Comparison of ENCODE assay signal across 29 cellular contexts in genomic region chr21:45016031-45016430, GRCh38. TPM values are rescaled to one million over a fixed set of nuclear protein-coding genes. Genes with fewer than 3 reads are reported as not detected.
DNase-seq lines count a peak whose midpoint lies in the region; ATAC-seq and TF ChIP-seq lines count a peak whose summit lies in the region.
"Had no signal": no experiment of that assay in that cellular context is flagged by ENCODE, and none has a peak within 500 bp of the region (broad histone marks: within the 10 kb centered on the region; RNA-seq: fewer than 3 reads in every experiment).

No MANE protein-coding gene starts in this region.

- no peak overlapping the region for H2BK5ac ChIP-seq in H9 (ENCODE audit: insufficient read length, low read length)

- H2BK20ac ChIP-seq in H9 (ENCODE audit: low read depth, low read length, poor library complexity, severe bottlenecking): no peak overlapping the region

- H3K4ac ChIP-seq in H9 (ENCODE audit: low read depth, low read length): no peak overlapping the region

- peak overlapping the region; percentile 27 for H3K4me3 Mint-ChIP-seq in glutamatergic neuron (ENCODE audit: unreplicated experiment)
- H3K4me3 Mint-ChIP-seq in H9: no peak overlapping the region

- intact Hi-C loops in mucosa of descending colon (cut with DNase I, micrococcal nuclease): no loop called here
- intact Hi-C loops in tibial artery (cut with DNase I; ENCODE audit: low total_unique reads): no loop called here

- H3K9me3 ChIP-seq in mucosa of descending colon (no peaks in the 10 kb centered on the region), tibial artery (no peaks in the 10 kb centered on the region), H9 (ENCODE audit: control insufficient read depth, low read depth, low read length) (no peaks in the 10 kb centered on the region)
- H3K9me3 ChIP-seq: gastrocnemius medialis, neutrophil, prostate gland, sigmoid colon, upper lobe of left lung had no signal

- no peak for TF ChIP-seq CTCF in glutamatergic neuron (IDR thresholded peaks at IDR 0.05; ENCODE audit: partially characterized antibody, unreplicated experiment)
- no peak for TF ChIP-seq CTCF in mucosa of descending colon (IDR thresholded peaks at IDR 0.05)
- TF ChIP-seq CTCF in tibial artery (IDR thresholded peaks at IDR 0.05): no peak
- no peak for TF ChIP-seq CTCF in H9 (conservative IDR thresholded peaks at IDR 0.05)

- no peak overlapping the region for H2BK12ac ChIP-seq in H9 (ENCODE audit: insufficient read length, low read depth, low read length)

- H3K4me1 Mint-ChIP-seq in glutamatergic neuron (ENCODE audit: low read depth, unreplicated experiment): peaks cover 27% of the 10 kb centered on the region
- peaks cover 34 to 35% of the 10 kb centered on the region in 2 experiments for H3K4me1 Mint-ChIP-seq in H9

- no peak overlapping the region for H3K23ac ChIP-seq in H9 (ENCODE audit: insufficient read length, low read depth, low read length)

- no peak overlapping the region for H2BK15ac ChIP-seq in H9 (ENCODE audit: low read depth, low read length)

- H3K27me3 ChIP-seq in tibial artery: no peaks in the 10 kb centered on the region
- H3K27me3 ChIP-seq in H9 (ENCODE audit: insufficient read depth, low read length): no peaks in the 10 kb centered on the region; the same call in 1 of the 2 replicates
- H3K27me3 ChIP-seq: gastrocnemius medialis, sigmoid colon had no signal

- H3K36me3 ChIP-seq in mucosa of descending colon (ENCODE audit: low read depth) (no peaks in the 10 kb centered on the region), tibial artery (no peaks in the 10 kb centered on the region)
- H3K36me3 ChIP-seq: gastrocnemius medialis, neutrophil, prostate gland, sigmoid colon, upper lobe of left lung had no signal

- peak overlapping the region; percentile 99 to 100 for H3K27ac ChIP-seq in tibial artery
- H3K27ac ChIP-seq in H9 (ENCODE audit: insufficient read length, low read depth, low read length): no peak overlapping the region
- H3K27ac ChIP-seq: 22Rv1, gastrocnemius medialis, neutrophil, PC-9, prostate gland had no signal

- H3K27ac Mint-ChIP-seq in glutamatergic neuron (ENCODE audit: unreplicated experiment) (peak overlapping the region; percentile 65), H9 (no peak overlapping the region)
- H3K27ac Mint-ChIP-seq: activated naive CD4-positive, alpha-beta T cell treated with anti-CD3 and anti-CD28 coated beads, Interleukin-2, amount 50 U/mL, for 72 hours; CD4-positive, CD25-positive, alpha-beta regulatory T cell had no signal

- H3K14ac ChIP-seq in H9 (ENCODE audit: insufficient read depth, low read length): no peak overlapping the region

- H3K23me2 ChIP-seq in H9 (ENCODE audit: insufficient read length, low read depth, low read length, poor library complexity, severe bottlenecking): no peaks in the 10 kb centered on the region

- H3K4me3 ChIP-seq in mucosa of descending colon (no peak overlapping the region), tibial artery (no peak overlapping the region)
- H3K4me3 ChIP-seq: gastrocnemius medialis, GM12878, PC-9, prostate gland, sigmoid colon, upper lobe of left lung had no signal

- H3K18ac ChIP-seq in H9 (ENCODE audit: insufficient read length, low read depth, low read length): no peak overlapping the region

- no peak overlapping the region for H2BK120ac ChIP-seq in H9 (ENCODE audit: low read depth, low read length, poor library complexity, severe bottlenecking)

- H3K27me3 Mint-ChIP-seq in glutamatergic neuron (ENCODE audit: unreplicated experiment) (peaks cover 17% of the 10 kb centered on the region), H9 (ENCODE audit: low read depth) (peaks cover 60% of the 10 kb centered on the region)

- peaks cover 7% of the 10 kb centered on the region for H3K9me3 Mint-ChIP-seq in glutamatergic neuron (ENCODE audit: unreplicated experiment)
- H3K9me3 Mint-ChIP-seq in H9: peaks cover 0 to 2% of the 10 kb centered on the region in 2 experiments; a peak in 2 of 5 replicates
- H3K9me3 Mint-ChIP-seq: activated naive CD4-positive, alpha-beta T cell treated with anti-CD3 and anti-CD28 coated beads, Interleukin-2, amount 50 U/mL, for 72 hours had no signal

- ATAC-seq in mucosa of descending colon: no peak
- ATAC-seq: activated naive CD4-positive, alpha-beta T cell treated with anti-CD3 and anti-CD28 coated beads, Interleukin-2, amount 50 U/mL, for 72 hours; gastrocnemius medialis had no signal

- no peak overlapping the region for H2AK5ac ChIP-seq in H9 (ENCODE audit: insufficient read length, low read length)

- no peak overlapping the region for H4K8ac ChIP-seq in H9 (replicated peaks; ENCODE audit: insufficient read length, low read depth, low read length)

- no peaks in the 10 kb centered on the region for H3K4me1 ChIP-seq in mucosa of descending colon (ENCODE audit: low read depth)
- peaks cover 3 to 92% (median 73%) of the 10 kb centered on the region in 4 donors for H3K4me1 ChIP-seq in tibial artery
- H3K4me1 ChIP-seq in H9 (ENCODE audit: insufficient read depth, low read length): no peaks in the 10 kb centered on the region; the same call in 1 of the 2 replicates
- H3K4me1 ChIP-seq: prostate gland had no signal

- H3K79me2 ChIP-seq in H9 (ENCODE audit: insufficient read depth, low read length): no peaks in the 10 kb centered on the region

- H3K9ac ChIP-seq in H9 (ENCODE audit: extremely low read depth, insufficient read length, low read length): no peak overlapping the region

- no peaks in the 10 kb centered on the region for H3K36me3 Mint-ChIP-seq in glutamatergic neuron (ENCODE audit: unreplicated experiment)
- peaks cover 0 to 4% (median 0%) of the 10 kb centered on the region in 3 experiments; a peak in 2 of 7 replicates for H3K36me3 Mint-ChIP-seq in H9 (ENCODE audit: insufficient read depth in 1 of 3, low read depth in 3 of 3)
- H3K36me3 Mint-ChIP-seq: CD4-positive, CD25-positive, alpha-beta regulatory T cell had no signal

- no peak overlapping the region for H2AFZ ChIP-seq in H9 (ENCODE audit: low read length)
- H2AFZ ChIP-seq: PC-9 had no signal

- H4K5ac ChIP-seq in H9 (ENCODE audit: insufficient read length, low read depth, low read length): no peak overlapping the region

- DNase-seq in DMS 273 (lab: John Stamatoyannopoulos, UW; ENCODE audit: unreplicated experiment) (peak; percentile 55), DMS 273 treated with DMSO at 0.1 percent for 48 hours (lab: John Stamatoyannopoulos, UW) (no peak), glutamatergic neuron (no peak), mucosa of descending colon (peak in 2 of 3 donors; percentile 7 to 25), tibial artery (peak in 1 of 2 donors; percentile 64), NCI-H524 (lab: John Stamatoyannopoulos, UW) (no peak), H9 (no peak)
- no peak for DNase-seq in activated T-cell treated with anti-CD3 and anti-CD28 coated beads, Interleukin-2, amount 50 U/mL, for 1 hour
- DNase-seq: activated effector memory CD4-positive, alpha-beta T cell treated with Interleukin-2 at 50 U/mL for 16 hours; anterior cingulate cortex; CD4-positive, CD25-positive, alpha-beta regulatory T cell; hippocampal formation; MV-4-11; NCI-H1436; NCI-H2081; NCI-H2227 treated with DMSO at 0.1 percent for 48 hours; NCI-H526 treated with DMSO at 0.1 percent for 48 hours; PC-9; SHP77 treated with DMSO at 0.1 percent for 48 hours; stimulated activated CD4-positive, alpha-beta T cell treated with anti-CD3 and anti-CD28 coated beads, Interleukin-4, amount 100 ng/mL, for 4 hours; T-helper 2 cell had no signal

- no peak overlapping the region for H3K56ac ChIP-seq in H9 (ENCODE audit: insufficient read length, low read depth, low read length)

- no peak overlapping the region for H3K4me2 ChIP-seq in H9 (ENCODE audit: insufficient read depth, insufficient read length, low read length)
- H3K4me2 ChIP-seq: PC-9 had no signal

- H4K20me1 ChIP-seq in H9 (ENCODE audit: control insufficient read depth, insufficient read depth, insufficient read length): no peaks in the 10 kb centered on the region

- no peaks in the 10 kb centered on the region for H3K79me1 ChIP-seq in H9 (ENCODE audit: insufficient read depth, low read depth, low read length, poor library complexity, severe bottlenecking)

- no CpG with 5 or more reads among the region's 7 CpGs for WGBS in H9 (ENCODE audit: extremely low coverage, insufficient read length, low lambda C conversion rate)

- H4K91ac ChIP-seq in H9 (ENCODE audit: insufficient read length, low read depth, low read length): no peak overlapping the region

- H3T11ph ChIP-seq in H9 (ENCODE audit: low read length): no peak overlapping the region

RNA-seq across cellular contexts. Expression of gene ADARB1, which starts 58.3 kb away (rescaled TPM):
- total RNA-seq in glutamatergic neuron (ENCODE audit: unreplicated experiment) (49.2 TPM), mucosa of descending colon (10 to 100 TPM in 1 of 3 donors, 1 to 10 TPM in 2; 5.4 to 91.2 (median 8.8) TPM), H9 (2021) (14.1 and 15.8 TPM in 2 replicates)

Comparison
In these comparisons a context has a peak if more than half of its experiments do, and no peak if none do; other contexts are left out.
1. DNase-seq: peak in DMS 273 (single experiment) and mucosa of descending colon (2 of 3); none in DMS 273 treated with DMSO at 0.1 percent for 48 hours (single experiment), glutamatergic neuron (single experiment), NCI-H524 (0 of 2), activated T-cell treated with anti-CD3 and anti-CD28 coated beads, Interleukin-2, amount 50 U/mL, for 1 hour (single experiment) and H9 (single experiment).